Comparison of ENCODE assay signal across 29 cellular contexts in genomic region chr10:85979598-85979997, GRCh38.
"Had no signal": no experiment of that assay in that cellular context is flagged by ENCODE, and none has a peak within 500 bp of the region (broad histone marks: within the 10 kb centered on the region; RNA-seq: fewer than 3 reads in every experiment).

No MANE protein-coding gene starts in this region.

- DNase-seq: heart right ventricle; left ventricle myocardium inferior; mesendoderm; naive B cell; natural killer cell; nephron progenitor cell; occipital lobe; ovary; right lobe of liver; stimulated activated CD4-positive, alpha-beta T cell treated with anti-CD3 and anti-CD28 coated beads, Interleukin-12 subunit alpha, Interleukin-12 subunit beta, amount 100 ng/mL, for 4 hours; stimulated activated CD4-positive, alpha-beta T cell treated with anti-CD3 and anti-CD28 coated beads, Interleukin-15, amount 100 ng/mL, for 24 hours; stimulated activated CD4-positive, alpha-beta T cell treated with anti-CD3 and anti-CD28 coated beads, Interleukin-2, amount 100 ng/mL, for 24 hours; stimulated activated CD4-positive, alpha-beta T cell treated with anti-CD3 and anti-CD28 coated beads, Interleukin-4, amount 100 ng/mL, for 1 hour; stimulated activated naive CD4-positive, alpha-beta T cell; tibial artery; trophoblast cell; uterus had no signal

- H3K9me3 ChIP-seq: heart right ventricle, left ventricle myocardium inferior, neutrophil, ovary, right atrium auricular region, right lobe of liver, suprapubic skin, thoracic aorta, tibial artery, uterus had no signal

- H3K4me3 ChIP-seq: heart right ventricle, hepatocyte, left ventricle myocardium inferior, lung, neural progenitor cell, ovary, right atrium auricular region, right lobe of liver, skin epidermis, suprapubic skin, thoracic aorta, tibial artery, uterus had no signal

- H3K9ac ChIP-seq: neural progenitor cell had no signal

- H3K4me1 ChIP-seq: heart right ventricle, left ventricle myocardium inferior, neural progenitor cell, right atrium auricular region, right lobe of liver, suprapubic skin, tibial artery, uterus had no signal

- H3K27ac Mint-ChIP-seq: mesothelial cell of epicardium; natural killer cell; nephron progenitor cell; neural progenitor cell; progenitor cell of endocrine pancreas; stimulated activated effector memory CD8-positive, alpha-beta T cell treated with anti-CD3 and anti-CD28 coated beads, Interleukin-12 subunit alpha, Interleukin-12 subunit beta, amount 100 ng/mL, for 72 hours; stimulated activated naive CD8-positive, alpha-beta T cell treated with anti-CD3 and anti-CD28 coated beads, Interleukin-15, Interleukin-2, amounts not matched to agents 100 ng/mL and 50 ng/mL, for 24 hours had no signal

- H3K36me3 ChIP-seq: heart right ventricle, left ventricle myocardium inferior, neural progenitor cell, neutrophil, ovary, right atrium auricular region, right lobe of liver, suprapubic skin, thoracic aorta, tibial artery, uterus had no signal

- H3K4me1 Mint-ChIP-seq: mesothelial cell of epicardium; naive B cell; natural killer cell; neural progenitor cell; stimulated activated effector memory CD8-positive, alpha-beta T cell treated with anti-CD3 and anti-CD28 coated beads, Interleukin-12 subunit alpha, Interleukin-12 subunit beta, amount 100 ng/mL, for 72 hours had no signal

- H3K27ac ChIP-seq: heart right ventricle, hepatocyte, left ventricle myocardium inferior, neural progenitor cell, neutrophil, ovary, right atrium auricular region, right lobe of liver, suprapubic skin, thoracic aorta, tibial artery, uterus had no signal

- H3K9me3 Mint-ChIP-seq: mesothelial cell of epicardium; natural killer cell; nephron progenitor cell; neural progenitor cell; stimulated activated effector memory CD8-positive, alpha-beta T cell treated with anti-CD3 and anti-CD28 coated beads, Interleukin-12 subunit alpha, Interleukin-12 subunit beta, amount 100 ng/mL, for 72 hours; stimulated activated naive CD8-positive, alpha-beta T cell treated with anti-CD3 and anti-CD28 coated beads, Interleukin-15, Interleukin-2, amounts not matched to agents 100 ng/mL and 50 ng/mL, for 24 hours had no signal

- H3K27me3 Mint-ChIP-seq: progenitor cell of endocrine pancreas had no signal

- H3K4me3 Mint-ChIP-seq: mesothelial cell of epicardium; naive B cell; natural killer cell; nephron progenitor cell; neural progenitor cell; stimulated activated effector memory CD8-positive, alpha-beta T cell treated with anti-CD3 and anti-CD28 coated beads, Interleukin-12 subunit alpha, Interleukin-12 subunit beta, amount 100 ng/mL, for 72 hours; stimulated activated naive CD8-positive, alpha-beta T cell treated with anti-CD3 and anti-CD28 coated beads, Interleukin-15, Interleukin-2, amounts not matched to agents 100 ng/mL and 50 ng/mL, for 24 hours had no signal

- H3K36me3 Mint-ChIP-seq: mesothelial cell of epicardium; naive B cell; natural killer cell; neural progenitor cell; stimulated activated effector memory CD8-positive, alpha-beta T cell treated with anti-CD3 and anti-CD28 coated beads, Interleukin-12 subunit alpha, Interleukin-12 subunit beta, amount 100 ng/mL, for 72 hours had no signal
